8 cellular contexts compared by ENCODE assay signal in the genomic region with DNA sequence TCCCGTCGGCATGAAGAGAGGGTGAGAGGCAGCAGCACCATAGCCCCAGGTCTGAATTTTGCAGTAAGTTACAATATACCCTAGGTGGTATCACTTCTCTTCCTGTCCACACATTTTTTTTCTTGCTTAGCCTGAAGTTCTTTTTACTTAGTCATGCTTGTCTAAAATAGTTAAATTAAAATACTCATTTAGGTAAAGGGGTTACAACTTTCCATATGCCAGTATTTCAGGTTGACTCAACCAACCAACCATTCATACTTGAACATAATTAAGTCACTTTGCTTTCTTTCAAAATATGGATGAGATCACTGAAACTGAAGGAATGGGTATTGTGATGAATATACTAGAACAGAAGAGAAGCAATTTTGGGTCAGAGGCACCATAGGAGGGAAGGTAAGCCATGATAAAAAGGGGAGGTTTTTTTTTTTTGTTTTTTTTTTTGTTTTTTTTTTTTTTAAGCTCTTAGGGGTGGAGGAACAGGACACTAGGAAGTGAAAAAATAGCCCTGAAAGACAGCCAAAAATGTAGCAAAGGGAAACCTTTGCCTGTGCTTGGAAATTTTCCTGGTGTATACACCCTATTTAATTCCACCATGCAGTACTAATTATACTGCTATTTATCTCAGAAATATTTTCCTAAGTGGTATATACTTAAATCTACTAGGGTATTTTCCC. TPM values are rescaled to one million over a fixed set of nuclear protein-coding genes. Genes with fewer than 3 reads are reported as not detected.
A peak's percentile ranks its signal among the peaks of the same experiment; 100 is the strongest.
DNase-seq lines count a peak whose midpoint lies in the region; ATAC-seq, FAIRE-seq and TF ChIP-seq lines count a peak whose summit lies in the region.

No MANE protein-coding gene starts in this region.

- no peaks in the 10 kb centered on the region for H4K20me1 ChIP-seq in osteoblast (ENCODE audit: insufficient read depth, low read length)

- no peaks in the 10 kb centered on the region for H3K9me3 ChIP-seq in osteoblast (ENCODE audit: low read depth, low read length)

- ATAC-seq in GM18511 (IDR thresholded peaks at IDR 0.05; ENCODE audit: unreplicated experiment) (peak; percentile 90), GM21737 (IDR thresholded peaks at IDR 0.05; ENCODE audit: unreplicated experiment) (peak; percentile 89)

- TF ChIP-seq CTCF in osteoblast (IDR thresholded peaks at IDR 0.05; ENCODE audit: extremely low read depth, low read depth, low read length), result no peak

- no peak for FAIRE-seq in urothelium cell line (lab: Jason Lieb, UNC)

- H3K4me2 ChIP-seq in osteoblast (ENCODE audit: insufficient read depth, low read length), result no peak overlapping the region

- peaks cover 7% of the 10 kb centered on the region for H3K79me2 ChIP-seq in osteoblast (ENCODE audit: insufficient read depth, low read length)

- H3K4me1 ChIP-seq in osteoblast (ENCODE audit: insufficient read depth, low read length), result peaks cover 3% of the 10 kb centered on the region

- H3K27me3 ChIP-seq in osteoblast (ENCODE audit: insufficient read depth, low read length), result no peaks in the 10 kb centered on the region

- H2AFZ ChIP-seq in osteoblast (ENCODE audit: low read length), result no peak overlapping the region

- H3K36me3 ChIP-seq in osteoblast (ENCODE audit: insufficient read depth, low read length), result no peaks in the 10 kb centered on the region

- DNase-seq in NCI-H226 (peak; percentile 17), kidney tubule cell (ENCODE audit: low spot score) (peak; percentile 30), NCI-H1436 treated with DMSO at 0.1 percent for 48 hours (lab: John Stamatoyannopoulos, UW) (no peak), pons (ENCODE audit: low spot score) (no peak), urothelium cell line (ENCODE audit: low spot score) (no peak), osteoblast (ENCODE audit: insufficient read length, low spot score, missing footprints) (no peak)

- H3K4me3 ChIP-seq in osteoblast (ENCODE audit: insufficient read depth, low read length), result no peak overlapping the region

- H3K27ac ChIP-seq in osteoblast (ENCODE audit: low read depth, low read length), result no peak overlapping the region

RNA-seq across cellular contexts. Expression of a gene that starts 41.8 kb away (rescaled TPM):
- 45.4 and 54.6 TPM in 2 replicates for total RNA-seq in osteoblast

Comparison
In these comparisons a context has a peak if more than half of its experiments do, and no peak if none do; other contexts are left out.
1. DNase-seq: peak in NCI-H226 (single experiment) and kidney tubule cell (single experiment); none in NCI-H1436 treated with DMSO at 0.1 percent for 48 hours (single experiment), pons (single experiment), urothelium cell line (single experiment) and osteoblast (single experiment).